Comparison of ENCODE assay signal across 9 cellular contexts in the genomic region with DNA sequence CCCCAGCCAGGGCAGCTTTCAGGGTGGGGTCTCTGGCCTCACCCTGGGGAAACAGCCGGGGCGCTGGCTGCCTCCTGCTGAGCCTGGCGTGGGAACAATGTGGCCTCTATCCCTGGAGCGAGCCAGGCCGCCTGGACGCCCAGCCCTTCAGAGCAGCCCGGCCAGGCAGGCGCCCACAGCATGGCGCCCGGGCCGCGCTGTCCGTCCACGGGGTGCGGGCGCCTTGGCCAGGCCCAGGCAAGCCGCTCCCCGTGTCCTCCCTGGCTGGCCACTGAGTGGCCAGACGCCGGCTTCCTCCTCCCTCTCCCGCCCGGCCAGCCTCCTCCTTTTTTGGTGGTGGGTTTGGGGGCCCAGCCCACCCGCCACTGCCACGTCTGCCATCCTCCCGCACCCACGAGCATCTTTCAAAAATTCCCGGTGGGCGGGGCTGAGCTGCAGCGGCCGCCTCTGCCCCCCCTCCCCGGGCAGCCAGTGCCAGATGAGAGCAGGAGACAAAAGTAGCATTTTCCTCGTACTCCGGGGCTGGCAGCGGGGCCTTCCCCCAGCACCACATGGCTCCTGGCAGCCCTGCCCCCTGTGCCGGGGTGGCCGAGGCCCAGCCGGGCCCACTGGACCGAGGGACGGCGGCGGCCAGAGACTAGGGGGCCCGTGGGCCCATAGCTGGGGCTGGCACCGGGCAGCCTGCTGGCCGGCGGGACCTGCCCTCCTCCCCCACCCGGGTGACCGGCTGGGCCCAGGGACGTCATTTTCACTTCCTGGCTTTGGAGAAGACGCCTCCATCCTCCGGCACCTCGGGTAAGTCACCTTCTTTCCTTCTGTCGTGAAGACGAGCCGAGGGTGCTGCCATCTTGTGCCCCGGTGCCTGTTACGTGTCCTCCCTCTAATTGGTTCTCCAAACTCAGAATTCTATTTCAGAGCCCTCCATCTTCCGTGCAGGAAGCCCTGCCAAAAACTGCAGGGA.
DNase-seq lines count a peak whose midpoint lies in the region; ATAC-seq and TF ChIP-seq lines count a peak whose summit lies in the region.
"Had no signal": no experiment of that assay in that cellular context is flagged by ENCODE, and none has a peak within 500 bp of the region (broad histone marks: within the 10 kb centered on the region; RNA-seq: fewer than 3 reads in every experiment).

No MANE protein-coding gene starts in this region.

- TF ChIP-seq CTCF in adrenal gland (IDR thresholded peaks at IDR 0.05) = no peak

- H3K4me3 ChIP-seq in adrenal gland = peak overlapping the region in 2 of 4 donors; percentile 15 to 58
- H3K4me3 ChIP-seq in thymus (ENCODE audit: low read length) = no peak overlapping the region
- H3K4me3 ChIP-seq: BLaER1 had no signal

- peak overlapping the region; percentile 80 to 98 (median 97) for H3K27ac ChIP-seq in adrenal gland
- peak overlapping the region; percentile 36 for H3K27ac ChIP-seq in thymus (ENCODE audit: low read depth)
- H3K27ac ChIP-seq: BLaER1 had no signal

- WGBS in adrenal gland, 4 donors = 14 to 24% (median 17%) methylated on average over 11 to 57 of the region's 57 CpGs
- 94% methylated on average over 57 of the region's 57 CpGs for WGBS in thymus

- intact Hi-C loops in adrenal gland (cut with DNase I) = loop anchor here (5.0 to 10.0 kb wide), 2 partner anchors 32 to 65 kb away; no protein-coding TSS in a partner anchor

- DNase-seq in DMS79 (lab: John Stamatoyannopoulos, UW) (peak; percentile 38), DMS79 treated with DMSO at 0.1 percent for 48 hours (lab: John Stamatoyannopoulos, UW) (no peak), adrenal gland (peak in 6 of 7 donors; percentile 82 to 89 (median 84)), hippocampal formation (lab: John Stamatoyannopoulos, UW) (peak; percentile 91 to 99), retina (no peak)

- H3K4me1 ChIP-seq in adrenal gland (replicated peaks in 1 of 2) (peaks cover 78 to 96% of the 10 kb centered on the region in 2 donors), thymus (ENCODE audit: control insufficient read depth, insufficient read depth, low read length) (peaks cover 1% of the 10 kb centered on the region)

- peak; percentile 46 to 69 for TF ChIP-seq POLR2A in adrenal gland (IDR thresholded peaks at IDR 0.05)

- no peak for ATAC-seq in activated CD4-positive, CD25-positive, alpha-beta regulatory T cell treated with anti-CD3 and anti-CD28 coated beads, Interleukin-2, amount 50 U/mL, for 24 hours
- ATAC-seq in HG03108 (IDR thresholded peaks at IDR 0.05; ENCODE audit: unreplicated experiment) = no peak

- H3K9me3 ChIP-seq in adrenal gland (replicated peaks in 1 of 3) (no peaks in the 10 kb centered on the region), thymus (ENCODE audit: control insufficient read depth) (no peaks in the 10 kb centered on the region)
- H3K9me3 ChIP-seq: BLaER1 had no signal

- H3K36me3 ChIP-seq in adrenal gland (replicated peaks in 1 of 2) (peaks cover 0 to 7% of the 10 kb centered on the region in 2 donors), thymus (ENCODE audit: control insufficient read depth, insufficient read depth) (peaks cover 5% of the 10 kb centered on the region)

- H3K27me3 ChIP-seq in adrenal gland = no peaks in the 10 kb centered on the region
- no peaks in the 10 kb centered on the region for H3K27me3 ChIP-seq in thymus (ENCODE audit: control insufficient read depth, insufficient read depth)

Comparison
In these comparisons a context has a peak if more than half of its experiments do, and no peak if none do; other contexts are left out.
1. DNase-seq: peak in DMS79 (single experiment), adrenal gland (6 of 7) and hippocampal formation (2 of 2); none in DMS79 treated with DMSO at 0.1 percent for 48 hours (single experiment) and retina (single experiment).